1 cellular context compared by ENCODE assay signal in the genomic region with DNA sequence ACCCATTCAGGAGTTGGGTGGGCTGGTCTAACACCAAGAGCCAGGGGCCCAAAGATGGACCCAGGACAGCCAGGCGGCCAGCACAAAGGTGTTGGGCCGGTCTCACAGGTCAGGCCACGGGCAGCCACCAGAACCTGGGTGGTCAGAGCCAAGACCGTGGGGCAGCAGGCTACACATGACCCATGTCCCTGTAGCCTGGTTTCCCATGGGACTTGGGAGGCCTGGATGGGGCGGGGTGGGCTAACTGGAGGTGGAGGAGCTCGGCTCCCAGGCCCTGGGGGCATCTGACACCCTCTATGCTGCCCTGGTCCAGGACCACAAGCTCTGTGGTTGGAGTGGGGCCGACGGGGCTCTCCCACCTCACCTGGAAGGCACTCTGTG.
TF ChIP-seq lines count a peak whose summit lies in the region.

No MANE protein-coding gene starts in this region.

TF ChIP-seq in HCT116, 20 proteins besides CTCF, POLR2A, EP300 and RAD21:
- TF ChIP-seq EGR1 (IDR thresholded peaks at IDR 0.05; ENCODE audit: low read depth) = no peak
- TF ChIP-seq YY1 (IDR thresholded peaks at IDR 0.05; ENCODE audit: extremely low read depth, insufficient replicate concordance, low read depth, low read length) = no peak
- TF ChIP-seq TCF7L2 (IDR thresholded peaks at IDR 0.05; ENCODE audit: borderline replicate concordance, extremely low read depth, insufficient read depth, insufficient read length) = no peak
- no peak for TF ChIP-seq JUND (IDR thresholded peaks at IDR 0.05)
- no peak for TF ChIP-seq ZBTB33 (IDR thresholded peaks at IDR 0.05; ENCODE audit: extremely low read depth, insufficient replicate concordance, low read length)
- TF ChIP-seq SP1 (IDR thresholded peaks at IDR 0.05; ENCODE audit: low read depth) = no peak
- TF ChIP-seq, protein P1, sequence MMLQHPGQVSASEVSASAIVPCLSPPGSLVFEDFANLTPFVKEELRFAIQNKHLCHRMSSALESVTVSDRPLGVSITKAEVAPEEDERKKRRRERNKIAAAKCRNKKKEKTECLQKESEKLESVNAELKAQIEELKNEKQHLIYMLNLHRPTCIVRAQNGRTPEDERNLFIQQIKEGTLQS (IDR thresholded peaks at IDR 0.05) = no peak
- no peak for TF ChIP-seq REST (IDR thresholded peaks at IDR 0.05; ENCODE audit: low read depth)
- TF ChIP-seq ZNF274 (IDR thresholded peaks at IDR 0.05; ENCODE audit: low read depth, low read length) = no peak
- TF ChIP-seq FOSL1 (IDR thresholded peaks at IDR 0.05; ENCODE audit: low read depth) = no peak
- no peak for TF ChIP-seq SRF (IDR thresholded peaks at IDR 0.05; ENCODE audit: low read depth)
- TF ChIP-seq POLR2AphosphoS5 (IDR thresholded peaks at IDR 0.05; ENCODE audit: low read depth, low read length) = no peak
- TF ChIP-seq CBX3 (IDR thresholded peaks at IDR 0.05; ENCODE audit: low read depth) = no peak
- no peak for TF ChIP-seq ELF1 (IDR thresholded peaks at IDR 0.05; ENCODE audit: borderline replicate concordance, low read depth)
- no peak for TF ChIP-seq EZH2phosphoT487 (IDR thresholded peaks at IDR 0.05; ENCODE audit: borderline replicate concordance)
- TF ChIP-seq ZFX (IDR thresholded peaks at IDR 0.05) = no peak
- no peak for TF ChIP-seq CEBPB (IDR thresholded peaks at IDR 0.05; ENCODE audit: low read depth)
- no peak for TF ChIP-seq EZH2 (IDR thresholded peaks at IDR 0.05)
